In the genomic region with DNA sequence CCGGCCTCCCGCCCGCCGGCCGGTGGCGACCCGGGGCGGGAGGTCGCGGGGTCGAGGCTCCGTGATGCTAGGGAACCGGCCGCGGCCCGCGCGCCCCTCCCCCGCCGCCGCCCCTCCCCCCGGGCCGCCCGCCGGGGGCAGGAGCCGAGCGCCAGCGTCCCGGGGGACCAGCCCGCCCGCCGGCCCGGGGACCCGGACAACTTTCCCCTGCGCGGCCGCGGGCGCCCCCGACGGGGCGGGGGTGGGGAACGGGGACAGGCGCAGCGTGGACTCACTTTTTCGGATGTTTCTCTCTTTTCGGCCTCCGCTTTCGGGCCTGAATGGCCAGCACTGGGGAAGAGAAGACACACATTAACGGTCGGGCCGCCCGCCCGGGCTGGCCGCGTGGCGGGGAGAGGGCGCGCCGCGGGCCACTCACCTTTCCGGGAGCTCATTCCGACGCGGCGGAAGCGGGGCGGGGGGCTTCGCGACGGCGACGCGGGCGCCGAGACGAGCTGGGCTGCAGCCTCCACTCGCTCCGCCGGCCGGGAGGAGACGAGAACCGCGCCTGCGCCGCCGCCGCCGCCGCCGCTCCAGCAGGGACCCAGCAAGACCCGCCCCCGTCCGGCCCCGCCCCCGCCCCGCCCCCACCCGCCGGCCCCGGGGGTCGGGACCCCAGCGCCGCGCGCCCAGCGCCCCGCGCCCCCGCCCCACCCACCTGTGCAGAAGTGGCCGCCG, we compare ENCODE assay signal across 8 cellular contexts. TPM values are rescaled to one million over a fixed set of nuclear protein-coding genes. Genes with fewer than 3 reads are reported as not detected.
DNase-seq lines count a peak whose midpoint lies in the region; ATAC-seq and TF ChIP-seq lines count a peak whose summit lies in the region.

Gene SRPK2 (minus strand): TSS at position 549 of the 717 bp plus-strand sequence.

- peak within 1 kb of the TSS; percentile 86 for H3K4me3 Mint-ChIP-seq in chondrocyte (ENCODE audit: unreplicated experiment)

- ATAC-seq in HG02623 (IDR thresholded peaks at IDR 0.05; ENCODE audit: unreplicated experiment), result peak; percentile 71
- peak; percentile 86 for ATAC-seq in left colon

- DNase-seq in NCI-H2081 (lab: John Stamatoyannopoulos, UW) (peak; percentile 75 to 76), NCI-H2081 treated with DMSO at 0.1 percent for 48 hours (lab: John Stamatoyannopoulos, UW) (no peak), NCI-H146 treated with DMSO at 0.1 percent for 48 hours (lab: John Stamatoyannopoulos, UW; ENCODE audit: unreplicated experiment) (peak; percentile 8), chondrocyte (ENCODE audit: low spot score) (peak; percentile 93), left colon (peak; percentile 75 to 85)
- DNase-seq in activated CD4-positive, alpha-beta T cell treated with anti-CD3 and anti-CD28 coated beads for 24 hours (ENCODE audit: low read depth in 2 of 2), result peak; percentile 59 to 66
- DNase-seq in stimulated activated CD4-positive, alpha-beta T cell treated with anti-CD3 and anti-CD28 coated beads, Interleukin-1b, Interleukin-23, amount 100 ng/mL, for 4 hours (ENCODE audit: low read depth in 2 of 2), result peak; percentile 51 to 73

- no peaks in the 10 kb centered on the region for H3K9me3 Mint-ChIP-seq in chondrocyte (ENCODE audit: low read depth)

- H3K27me3 Mint-ChIP-seq in chondrocyte (ENCODE audit: low read depth), result no peaks in the 10 kb centered on the region

- TF ChIP-seq CTCF in chondrocyte (IDR thresholded peaks at IDR 0.05), result no peak

- H3K36me3 Mint-ChIP-seq in chondrocyte (ENCODE audit: low read depth), result no peaks in the 10 kb centered on the region

- H3K4me1 Mint-ChIP-seq in chondrocyte (ENCODE audit: low read depth), result peaks cover 14% of the 10 kb centered on the region

- peak within 1 kb of the TSS; percentile 79 for H3K27ac Mint-ChIP-seq in chondrocyte (ENCODE audit: unreplicated experiment)

- intact Hi-C loops in left colon (cut with DNase I, micrococcal nuclease), result no loop called here

RNA-seq across cellular contexts. Expression of gene SRPK2, which starts in this region (rescaled TPM):
- total RNA-seq in chondrocyte, result 56.0 to 58.6 TPM (median 58.5 TPM) in 3 replicates
- total RNA-seq in left colon, result 10 to 100 TPM; 32.8 to 35.0 TPM
